30 cellular contexts compared by ENCODE assay signal in the genomic region with DNA sequence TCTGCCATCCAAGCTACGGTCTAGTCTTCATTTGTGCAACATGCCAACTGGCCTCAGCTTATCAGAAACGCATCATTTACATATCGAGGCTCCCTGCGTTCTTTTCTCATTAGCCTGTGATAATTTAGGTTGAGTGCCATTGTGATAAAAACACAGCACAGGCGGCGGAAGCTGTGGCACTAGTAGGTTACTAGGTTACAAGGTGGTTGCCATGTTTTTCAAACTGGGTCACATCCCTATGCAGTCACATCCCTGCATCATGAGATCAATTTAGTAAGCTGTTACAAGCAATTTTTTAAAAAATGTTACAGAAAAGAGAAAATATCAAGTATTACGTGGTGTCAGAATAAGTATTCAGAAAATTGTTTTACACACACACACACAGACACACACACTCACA.
A peak's percentile ranks its signal among the peaks of the same experiment; 100 is the strongest.
DNase-seq lines count a peak whose midpoint lies in the region; ATAC-seq, FAIRE-seq and TF ChIP-seq lines count a peak whose summit lies in the region.
"Had no signal": no experiment of that assay in that cellular context is flagged by ENCODE, and none has a peak within 500 bp of the region (broad histone marks: within the 10 kb centered on the region; RNA-seq: fewer than 3 reads in every experiment).

No MANE protein-coding gene starts in this region.

- no peak overlapping the region for H2AFZ ChIP-seq in H9 (ENCODE audit: low read length)

- peak overlapping the region; percentile 29 to 65 for H3K4me3 Mint-ChIP-seq in activated T-cell treated with anti-CD3 and anti-CD28 coated beads, Interleukin-2, amount 50 U/mL, for 72 hours
- H3K4me3 Mint-ChIP-seq in activated T-helper 17 cell treated with anti-CD3 and anti-CD28 coated beads, Interleukin-2, amount 50 U/mL, for 72 hours, result peak overlapping the region; percentile 76
- peak overlapping the region; percentile 45 for H3K4me3 Mint-ChIP-seq in natural killer cell
- H3K4me3 Mint-ChIP-seq in H9, result no peak overlapping the region
- H3K4me3 Mint-ChIP-seq: activated naive CD4-positive, alpha-beta T cell treated with anti-CD3 and anti-CD28 coated beads, Interleukin-2, amount 10 ng/mL, durations not matched to agents 7 days and 5 days; B cell; nephron had no signal

- H3K9me3 ChIP-seq in H9 (ENCODE audit: control insufficient read depth, low read depth, low read length), result no peaks in the 10 kb centered on the region
- H3K9me3 ChIP-seq: gastrocnemius medialis, lower lobe of right lung, SJCRH30 had no signal

- no peaks in the 10 kb centered on the region for H3K79me2 ChIP-seq in H9 (ENCODE audit: insufficient read depth, low read length)

- H2BK15ac ChIP-seq in H9 (ENCODE audit: low read depth, low read length), result no peak overlapping the region

- peaks cover 29% of the 10 kb centered on the region for H3K27me3 Mint-ChIP-seq in activated T-cell treated with anti-CD3 and anti-CD28 coated beads, Interleukin-2, amount 50 U/mL, for 72 hours (ENCODE audit: low read depth)
- H3K27me3 Mint-ChIP-seq in activated T-helper 17 cell treated with anti-CD3 and anti-CD28 coated beads, Interleukin-2, amount 50 U/mL, for 72 hours, result no peaks in the 10 kb centered on the region
- H3K27me3 Mint-ChIP-seq in natural killer cell (ENCODE audit: low read depth in 2 of 2) (peaks cover 39 to 42% of the 10 kb centered on the region in 2 donors), H9 (ENCODE audit: low read depth) (no peaks in the 10 kb centered on the region)
- H3K27me3 Mint-ChIP-seq: activated naive CD4-positive, alpha-beta T cell treated with anti-CD3 and anti-CD28 coated beads, Interleukin-2, amount 10 ng/mL, durations not matched to agents 7 days and 5 days had no signal

- TF ChIP-seq POLR2A in GM12892 (IDR thresholded peaks at IDR 0.05; ENCODE audit: low read depth, low read length), result no peak

- H2BK120ac ChIP-seq in H9 (ENCODE audit: low read depth, low read length, poor library complexity, severe bottlenecking), result no peak overlapping the region

- no CpG with 5 or more reads among the region's 7 CpGs for WGBS in H9 (ENCODE audit: extremely low coverage, insufficient read length, low lambda C conversion rate)

- H3K27ac Mint-ChIP-seq in activated T-cell treated with anti-CD3 and anti-CD28 coated beads, Interleukin-2, amount 50 U/mL, for 72 hours, result peak overlapping the region; percentile 43
- peak overlapping the region; percentile 92 for H3K27ac Mint-ChIP-seq in activated T-helper 17 cell treated with anti-CD3 and anti-CD28 coated beads, Interleukin-2, amount 50 U/mL, for 72 hours
- peak overlapping the region in 1 of 2 donors; percentile 80 for H3K27ac Mint-ChIP-seq in natural killer cell
- no peak overlapping the region for H3K27ac Mint-ChIP-seq in H9
- H3K27ac Mint-ChIP-seq: activated naive CD4-positive, alpha-beta T cell treated with anti-CD3 and anti-CD28 coated beads, Interleukin-2, amount 10 ng/mL, durations not matched to agents 7 days and 5 days; B cell; nephron had no signal

- no peak overlapping the region for H3K4ac ChIP-seq in H9 (ENCODE audit: low read depth, low read length)

- H3T11ph ChIP-seq in H9 (ENCODE audit: low read length), result no peak overlapping the region

- peaks cover 7 to 9% of the 10 kb centered on the region in 2 donors for H3K9me3 Mint-ChIP-seq in activated T-cell treated with anti-CD3 and anti-CD28 coated beads, Interleukin-2, amount 50 U/mL, for 72 hours
- H3K9me3 Mint-ChIP-seq in activated T-helper 17 cell treated with anti-CD3 and anti-CD28 coated beads, Interleukin-2, amount 50 U/mL, for 72 hours, result peaks cover 12% of the 10 kb centered on the region
- H3K9me3 Mint-ChIP-seq in natural killer cell (peaks cover 2% of the 10 kb centered on the region in 2 donors), H9 (peaks cover 0 to 2% of the 10 kb centered on the region in 2 experiments; a peak in 3 of 5 replicates)

- no peak overlapping the region for H2BK5ac ChIP-seq in H9 (ENCODE audit: insufficient read length, low read length)

- H4K5ac ChIP-seq in H9 (ENCODE audit: insufficient read length, low read depth, low read length), result no peak overlapping the region

- intact Hi-C loops in natural killer cell (cut with micrococcal nuclease), result no loop called here

- H2AK5ac ChIP-seq in H9 (ENCODE audit: insufficient read length, low read length), result no peak overlapping the region

- DNase-seq in activated T-cell treated with anti-CD3 and anti-CD28 coated beads, Interleukin-2, amount 50 U/mL, for 72 hours, result no peak
- no peak for DNase-seq in activated T-cell treated with anti-CD3 and anti-CD28 coated beads for 4 hours
- DNase-seq in GM12892 (ENCODE audit: insufficient read length), result no peak
- no peak for DNase-seq in natural killer cell
- no peak for DNase-seq in GM20000 (ENCODE audit: low spot score)
- DNase-seq in H9, result no peak
- DNase-seq: activated CD4-positive, CD25-positive, alpha-beta regulatory T cell; activated naive CD4-positive, alpha-beta T cell treated with anti-CD3 and anti-CD28 coated beads, Interleukin-2, amount 10 ng/mL, durations not matched to agents 7 days and 5 days; activated T-cell treated with anti-CD3 and anti-CD28 coated beads, Interleukin-2, amount 50 U/mL, for 1 hour; amygdala; brain microvascular endothelial cell; gastrocnemius medialis; lower lobe of right lung; MM.1S; NCI-H1417; NCI-H2029 treated with DMSO at 0.1 percent for 48 hours; NCI-H226; NCI-H748 treated with DMSO at 0.1 percent for 48 hours; SJCRH30; stimulated activated CD4-positive, alpha-beta T cell treated with anti-CD3 and anti-CD28 coated beads, Interleukin-4, amount 100 ng/mL, for 1 hour; SW 1271; trophoblast cell had no signal

- no peak overlapping the region for H4K91ac ChIP-seq in H9 (ENCODE audit: insufficient read length, low read depth, low read length)

- no peak overlapping the region for H3K56ac ChIP-seq in H9 (ENCODE audit: insufficient read length, low read depth, low read length)

- no peak overlapping the region for H2BK20ac ChIP-seq in H9 (ENCODE audit: low read depth, low read length, poor library complexity, severe bottlenecking)

- no peak for ATAC-seq in activated T-cell treated with anti-CD3 and anti-CD28 coated beads, Interleukin-2, amount 50 U/mL, for 72 hours (replicated peaks in 1 of 2)
- peak; percentile 39 for ATAC-seq in activated T-helper 17 cell treated with anti-CD3 and anti-CD28 coated beads, Interleukin-2, amount 50 U/mL, for 72 hours (replicated peaks)
- ATAC-seq in natural killer cell (no peak), GM21786 (IDR thresholded peaks at IDR 0.05; ENCODE audit: unreplicated experiment) (no peak)
- ATAC-seq: gastrocnemius medialis, HCT116, lower lobe of right lung had no signal

- H4K8ac ChIP-seq in H9 (replicated peaks; ENCODE audit: insufficient read length, low read depth, low read length), result no peak overlapping the region

- peaks cover 10 to 22% of the 10 kb centered on the region in 2 donors for H3K36me3 Mint-ChIP-seq in activated T-cell treated with anti-CD3 and anti-CD28 coated beads, Interleukin-2, amount 50 U/mL, for 72 hours (ENCODE audit: insufficient read depth in 2 of 2)
- peaks cover 13% of the 10 kb centered on the region for H3K36me3 Mint-ChIP-seq in activated T-helper 17 cell treated with anti-CD3 and anti-CD28 coated beads, Interleukin-2, amount 50 U/mL, for 72 hours (ENCODE audit: low read depth)
- H3K36me3 Mint-ChIP-seq in natural killer cell, result peaks cover 7% of the 10 kb centered on the region
- H3K36me3 Mint-ChIP-seq in H9 (ENCODE audit: insufficient read depth in 1 of 3, low read depth in 3 of 3), result peaks cover 0 to 3% (median 0%) of the 10 kb centered on the region in 3 experiments; a peak in 2 of 7 replicates
- H3K36me3 Mint-ChIP-seq: activated naive CD4-positive, alpha-beta T cell treated with anti-CD3 and anti-CD28 coated beads, Interleukin-2, amount 10 ng/mL, durations not matched to agents 7 days and 5 days had no signal

- peak; percentile 88 for FAIRE-seq in GM12892 (lab: Jason Lieb, UNC)
- FAIRE-seq: G401.6, TTC549 had no signal

- H3K14ac ChIP-seq in H9 (ENCODE audit: insufficient read depth, low read length), result no peak overlapping the region

- no peaks in the 10 kb centered on the region for H3K79me1 ChIP-seq in H9 (ENCODE audit: insufficient read depth, low read depth, low read length, poor library complexity, severe bottlenecking)

- H3K23me2 ChIP-seq in H9 (ENCODE audit: insufficient read length, low read depth, low read length, poor library complexity, severe bottlenecking), result no peaks in the 10 kb centered on the region

- no peaks in the 10 kb centered on the region for H4K20me1 ChIP-seq in H9 (ENCODE audit: control insufficient read depth, insufficient read depth, insufficient read length)

- no peak overlapping the region for H3K27ac ChIP-seq in H9 (ENCODE audit: insufficient read length, low read depth, low read length)
- H3K27ac ChIP-seq: brain microvascular endothelial cell, gastrocnemius medialis, KMS-11, lower lobe of right lung, SJCRH30 had no signal

- H3K18ac ChIP-seq in H9 (ENCODE audit: insufficient read length, low read depth, low read length), result no peak overlapping the region

- H3K23ac ChIP-seq in H9 (ENCODE audit: insufficient read length, low read depth, low read length), result no peak overlapping the region

- no peak overlapping the region for H3K9ac ChIP-seq in H9 (ENCODE audit: extremely low read depth, insufficient read length, low read length)
- H3K9ac ChIP-seq: KMS-11 had no signal

- no peak overlapping the region for H3K4me2 ChIP-seq in H9 (ENCODE audit: insufficient read depth, insufficient read length, low read length)
- H3K4me2 ChIP-seq: KMS-11 had no signal

- H3K4me1 ChIP-seq in H9 (ENCODE audit: insufficient read depth, low read length), result no peaks in the 10 kb centered on the region
- H3K4me1 ChIP-seq: gastrocnemius medialis, lower lobe of right lung, SJCRH30 had no signal

- no peaks in the 10 kb centered on the region for H3K27me3 ChIP-seq in H9 (ENCODE audit: insufficient read depth, low read length)
- H3K27me3 ChIP-seq: brain microvascular endothelial cell, gastrocnemius medialis, SJCRH30 had no signal

- H2BK12ac ChIP-seq in H9 (ENCODE audit: insufficient read length, low read depth, low read length), result no peak overlapping the region

- TF ChIP-seq CTCF in natural killer cell (IDR thresholded peaks at IDR 0.05) (no peak), GM20000 (IDR thresholded peaks at IDR 0.05; ENCODE audit: extremely low read depth, missing control alignments) (no peak), H9 (conservative IDR thresholded peaks at IDR 0.05) (no peak)

- peaks cover 65% of the 10 kb centered on the region for H3K4me1 Mint-ChIP-seq in activated T-cell treated with anti-CD3 and anti-CD28 coated beads, Interleukin-2, amount 50 U/mL, for 72 hours (ENCODE audit: low read depth)
- H3K4me1 Mint-ChIP-seq in activated T-helper 17 cell treated with anti-CD3 and anti-CD28 coated beads, Interleukin-2, amount 50 U/mL, for 72 hours, result peaks cover 46% of the 10 kb centered on the region
- H3K4me1 Mint-ChIP-seq in natural killer cell (peaks cover 31 to 36% of the 10 kb centered on the region in 2 donors), H9 (peaks cover 0 to 2% of the 10 kb centered on the region in 2 experiments; a peak in 1 of 4 replicates)
- H3K4me1 Mint-ChIP-seq: nephron had no signal

Comparison
In these comparisons a context has a peak if more than half of its experiments do, and no peak if none do; other contexts are left out.
1. H3K27ac Mint-ChIP-seq: peak in activated T-cell treated with anti-CD3 and anti-CD28 coated beads, Interleukin-2, amount 50 U/mL, for 72 hours (single experiment) and activated T-helper 17 cell treated with anti-CD3 and anti-CD28 coated beads, Interleukin-2, amount 50 U/mL, for 72 hours (single experiment); none in H9 (0 of 3).
2. H3K4me3 Mint-ChIP-seq: peak in activated T-cell treated with anti-CD3 and anti-CD28 coated beads, Interleukin-2, amount 50 U/mL, for 72 hours (2 of 2), activated T-helper 17 cell treated with anti-CD3 and anti-CD28 coated beads, Interleukin-2, amount 50 U/mL, for 72 hours (single experiment) and natural killer cell (single experiment); none in H9 (0 of 2).